In genomic region chr6:127811939-127812338, GRCh38 we compare ENCODE assay signal across 22 cellular contexts.
DNase-seq lines count a peak whose midpoint lies in the region; ATAC-seq lines count a peak whose summit lies in the region.
"Had no signal": no experiment of that assay in that cellular context is flagged by ENCODE, and none has a peak within 500 bp of the region (broad histone marks: within the 10 kb centered on the region; RNA-seq: fewer than 3 reads in every experiment).

No MANE protein-coding gene starts in this region.

- peaks cover 4% of the 10 kb centered on the region for H3K36me3 Mint-ChIP-seq in activated naive CD4-positive, alpha-beta T cell treated with anti-CD3 and anti-CD28 coated beads for 36 hours (ENCODE audit: low read depth)
- H3K36me3 Mint-ChIP-seq in activated naive CD4-positive, alpha-beta T cell treated with anti-CD3 and anti-CD28 coated beads, Interleukin-2, amount 10 ng/mL, durations not matched to agents 7 days and 5 days: peaks cover 86% of the 10 kb centered on the region
- peaks cover 68% of the 10 kb centered on the region for H3K36me3 Mint-ChIP-seq in T-cell
- peaks cover 36% of the 10 kb centered on the region for H3K36me3 Mint-ChIP-seq in stimulated activated naive CD8-positive, alpha-beta T cell treated with anti-CD3 and anti-CD28 coated beads, Interleukin-15, Interleukin-2, amounts not matched to agents 100 ng/mL and 50 ng/mL, for 24 hours (ENCODE audit: low read depth)
- H3K36me3 Mint-ChIP-seq: mesothelial cell of epicardium had no signal

- H3K4me3 Mint-ChIP-seq in activated naive CD4-positive, alpha-beta T cell treated with anti-CD3 and anti-CD28 coated beads for 36 hours: peak overlapping the region; percentile 50
- H3K4me3 Mint-ChIP-seq in activated naive CD4-positive, alpha-beta T cell treated with anti-CD3 and anti-CD28 coated beads, Interleukin-2, amount 10 ng/mL, durations not matched to agents 7 days and 5 days: no peak overlapping the region
- peak overlapping the region in 2 of 3 donors; percentile 46 to 61 for H3K4me3 Mint-ChIP-seq in T-cell
- H3K4me3 Mint-ChIP-seq in stimulated activated naive CD8-positive, alpha-beta T cell treated with anti-CD3 and anti-CD28 coated beads, Interleukin-15, Interleukin-2, amounts not matched to agents 100 ng/mL and 50 ng/mL, for 24 hours: peak overlapping the region; percentile 74
- H3K4me3 Mint-ChIP-seq: B cell, mesothelial cell of epicardium, neural crest cell had no signal

- CTCF ChIA-PET in activated naive CD4-positive, alpha-beta T cell treated with anti-CD3 and anti-CD28 coated beads for 36 hours (lab: Charles Lee): interaction anchor here (1.0 to 2.4 kb wide), 4 partner anchors 24 to 74 kb away, joined by 3 to 7 read pairs (median 5); no protein-coding TSS in a partner anchor
- CTCF ChIA-PET in activated naive CD4-positive, alpha-beta T cell treated with anti-CD3 and anti-CD28 coated beads, Interleukin-2, amount 10 ng/mL, durations not matched to agents 7 days and 5 days (lab: Charles Lee): no interaction called here
- CTCF ChIA-PET in T-cell (lab: Charles Lee): interaction anchor here in 1 of 2 donors (0.6 kb wide), 1 partner anchor 45 kb away, joined by 3 read pairs; no protein-coding TSS in a partner anchor

- peak; percentile 30 for DNase-seq in activated naive CD4-positive, alpha-beta T cell treated with anti-CD3 and anti-CD28 coated beads for 36 hours
- no peak for DNase-seq in activated naive CD4-positive, alpha-beta T cell treated with anti-CD3 and anti-CD28 coated beads, Interleukin-2, amount 10 ng/mL, durations not matched to agents 7 days and 5 days
- DNase-seq in NCI-H1417 (lab: John Stamatoyannopoulos, UW): peak in 2 of 3 experiments; percentile 50 to 87
- DNase-seq in T-cell: peak in 1 of 34 experiments; percentile 16
- no peak for DNase-seq in inferior parietal cortex (ENCODE audit: extremely low spot score)
- DNase-seq in NCI-H1092 treated with DMSO at 0.1 percent for 48 hours (lab: John Stamatoyannopoulos, UW): no peak
- DNase-seq: activated CD4-positive, CD25-positive, alpha-beta regulatory T cell treated with anti-CD3 and anti-CD28 coated beads, Interleukin-2, amount 50 U/mL, for 72 hours; activated CD8-positive, alpha-beta memory T cell treated with anti-CD3 and anti-CD28 coated beads, Interleukin-2, amount 50 U/mL, for 4 hours; activated naive CD4-positive, alpha-beta T cell treated with Interleukin-2 at 50 U/mL for 16 hours; body of pancreas; colonic mucosa; hypothalamus; left cardiac atrium; psoas muscle; SJCRH30; T1000; thyroid gland had no signal

- H3K27me3 Mint-ChIP-seq in activated naive CD4-positive, alpha-beta T cell treated with anti-CD3 and anti-CD28 coated beads for 36 hours (ENCODE audit: low read depth): no peaks in the 10 kb centered on the region
- no peaks in the 10 kb centered on the region for H3K27me3 Mint-ChIP-seq in activated naive CD4-positive, alpha-beta T cell treated with anti-CD3 and anti-CD28 coated beads, Interleukin-2, amount 10 ng/mL, durations not matched to agents 7 days and 5 days
- no peaks in the 10 kb centered on the region for H3K27me3 Mint-ChIP-seq in T-cell
- H3K27me3 Mint-ChIP-seq in stimulated activated naive CD8-positive, alpha-beta T cell treated with anti-CD3 and anti-CD28 coated beads, Interleukin-15, Interleukin-2, amounts not matched to agents 100 ng/mL and 50 ng/mL, for 24 hours: no peaks in the 10 kb centered on the region
- H3K27me3 Mint-ChIP-seq: B cell had no signal

- ATAC-seq in T-cell (replicated peaks in 1 of 4) (no peak), HG03108 (IDR thresholded peaks at IDR 0.05; ENCODE audit: unreplicated experiment) (no peak)
- ATAC-seq: body of pancreas, left cardiac atrium, psoas muscle had no signal

- peaks cover 90% of the 10 kb centered on the region for H3K4me1 Mint-ChIP-seq in activated naive CD4-positive, alpha-beta T cell treated with anti-CD3 and anti-CD28 coated beads for 36 hours (ENCODE audit: low read depth)
- peaks cover 32% of the 10 kb centered on the region for H3K4me1 Mint-ChIP-seq in activated naive CD4-positive, alpha-beta T cell treated with anti-CD3 and anti-CD28 coated beads, Interleukin-2, amount 10 ng/mL, durations not matched to agents 7 days and 5 days
- H3K4me1 Mint-ChIP-seq in T-cell: peaks cover 90 to 93% (median 91%) of the 10 kb centered on the region in 3 donors
- H3K4me1 Mint-ChIP-seq in stimulated activated naive CD8-positive, alpha-beta T cell treated with anti-CD3 and anti-CD28 coated beads, Interleukin-15, Interleukin-2, amounts not matched to agents 100 ng/mL and 50 ng/mL, for 24 hours (ENCODE audit: low read depth): peaks cover 90% of the 10 kb centered on the region
- H3K4me1 Mint-ChIP-seq: B cell, mesothelial cell of epicardium, neural crest cell had no signal

- H3K9me3 Mint-ChIP-seq in activated naive CD4-positive, alpha-beta T cell treated with anti-CD3 and anti-CD28 coated beads for 36 hours: no peaks in the 10 kb centered on the region
- no peaks in the 10 kb centered on the region for H3K9me3 Mint-ChIP-seq in activated naive CD4-positive, alpha-beta T cell treated with anti-CD3 and anti-CD28 coated beads, Interleukin-2, amount 10 ng/mL, durations not matched to agents 7 days and 5 days
- H3K9me3 Mint-ChIP-seq in T-cell: no peaks in the 10 kb centered on the region
- no peaks in the 10 kb centered on the region for H3K9me3 Mint-ChIP-seq in stimulated activated naive CD8-positive, alpha-beta T cell treated with anti-CD3 and anti-CD28 coated beads, Interleukin-15, Interleukin-2, amounts not matched to agents 100 ng/mL and 50 ng/mL, for 24 hours
- H3K9me3 Mint-ChIP-seq: mesothelial cell of epicardium, neural crest cell had no signal

- intact Hi-C loops in activated naive CD4-positive, alpha-beta T cell treated with anti-CD3 and anti-CD28 coated beads for 36 hours (cut with micrococcal nuclease): loop anchor here (2.0 to 10.0 kb wide), 3 partner anchors 15 to 387 kb away; no protein-coding TSS in a partner anchor

- POLR2A ChIA-PET in T-cell (lab: Charles Lee): no interaction called here

- H3K27ac Mint-ChIP-seq in activated naive CD4-positive, alpha-beta T cell treated with anti-CD3 and anti-CD28 coated beads for 36 hours: peak overlapping the region; percentile 42
- no peak overlapping the region for H3K27ac Mint-ChIP-seq in activated naive CD4-positive, alpha-beta T cell treated with anti-CD3 and anti-CD28 coated beads, Interleukin-2, amount 10 ng/mL, durations not matched to agents 7 days and 5 days
- H3K27ac Mint-ChIP-seq in T-cell: peak overlapping the region; percentile 62 to 81
- peak overlapping the region; percentile 94 for H3K27ac Mint-ChIP-seq in stimulated activated naive CD8-positive, alpha-beta T cell treated with anti-CD3 and anti-CD28 coated beads, Interleukin-15, Interleukin-2, amounts not matched to agents 100 ng/mL and 50 ng/mL, for 24 hours
- H3K27ac Mint-ChIP-seq: B cell, mesothelial cell of epicardium had no signal

Comparison
In these comparisons a context has a peak if more than half of its experiments do, and no peak if none do; other contexts are left out.
1. DNase-seq: peak in activated naive CD4-positive, alpha-beta T cell treated with anti-CD3 and anti-CD28 coated beads for 36 hours (single experiment) and NCI-H1417 (2 of 3); none in activated naive CD4-positive, alpha-beta T cell treated with anti-CD3 and anti-CD28 coated beads, Interleukin-2, amount 10 ng/mL, durations not matched to agents 7 days and 5 days (single experiment), inferior parietal cortex (single experiment) and NCI-H1092 treated with DMSO at 0.1 percent for 48 hours (single experiment).